18 cellular contexts compared by ENCODE assay signal in the genomic region with DNA sequence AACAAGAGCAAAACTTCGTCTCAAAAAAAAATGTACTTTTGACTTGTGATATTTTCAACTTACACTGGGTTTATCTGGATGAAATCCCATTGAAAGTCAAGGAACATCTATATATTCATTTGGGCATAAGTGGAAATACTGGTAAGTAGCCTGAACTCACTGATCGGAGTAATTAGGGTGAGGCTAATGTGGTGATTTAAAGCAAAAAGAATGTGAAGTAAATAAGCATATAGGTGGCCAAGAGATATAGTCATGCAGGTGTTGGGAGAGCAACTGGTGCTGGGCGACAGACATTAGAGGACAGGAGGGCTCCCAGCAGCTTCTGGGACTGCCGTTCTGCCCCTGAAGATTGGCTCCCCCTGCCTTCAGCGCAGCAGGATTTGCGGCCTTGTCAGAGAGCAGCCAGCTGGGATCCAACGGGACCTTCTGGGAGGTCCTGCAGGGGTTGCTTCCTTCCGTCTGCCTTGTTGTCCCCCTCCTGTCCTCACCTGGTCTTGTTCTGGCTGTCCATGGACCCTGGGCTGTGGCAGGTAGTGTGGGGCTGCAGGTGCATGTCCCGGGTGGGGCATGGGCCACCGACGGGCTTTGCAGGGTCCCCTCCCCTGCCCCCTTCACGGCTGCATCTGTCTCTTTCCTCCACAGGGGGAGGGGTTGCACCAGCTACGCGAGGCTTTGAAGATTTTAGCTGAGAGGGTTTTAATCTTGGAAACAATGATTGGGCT.
"Had no signal": no experiment of that assay in that cellular context is flagged by ENCODE, and none has a peak within 500 bp of the region (broad histone marks: within the 10 kb centered on the region; RNA-seq: fewer than 3 reads in every experiment).

No MANE protein-coding gene starts in this region.

- H3K4me3 ChIP-seq: colonic mucosa, esophagus squamous epithelium, pancreas, tibial artery, uterus had no signal

- H3K27ac Mint-ChIP-seq: activated naive CD8-positive, alpha-beta T cell; T-cell had no signal

- H3K9me3 Mint-ChIP-seq: activated T-cell treated with anti-CD3 and anti-CD28 coated beads, Interleukin-2, amount 50 U/mL, for 4 hours; T-cell had no signal

- H3K27me3 ChIP-seq: colonic mucosa, esophagus squamous epithelium, pancreas, tibial artery, uterus had no signal

- H3K27ac ChIP-seq: colonic mucosa, esophagus squamous epithelium, pancreas, tibial artery, uterus had no signal

- H3K36me3 Mint-ChIP-seq: activated naive CD8-positive, alpha-beta T cell; T-cell had no signal

- ATAC-seq: activated T-cell treated with anti-CD3 and anti-CD28 coated beads, Interleukin-2, amount 50 U/mL, for 4 hours; left ventricle myocardium superior; pancreas; T-cell had no signal

- DNase-seq: activated CD4-positive, alpha-beta T cell treated with anti-CD3 and anti-CD28 coated beads for 1 hour; activated CD4-positive, alpha-beta T cell treated with anti-CD3 and anti-CD28 coated beads, Interleukin-2, amount 50 U/mL, for 48 hours; activated gamma-delta T cell; activated T-cell treated with anti-CD3 and anti-CD28 coated beads, Interleukin-2, amount 50 U/mL, for 4 hours; amniotic stem cell; caudate nucleus; colonic mucosa; esophagus squamous epithelium; hippocampal formation; kidney; left ventricle myocardium superior; pancreas; stimulated activated CD4-positive, alpha-beta T cell treated with anti-CD3 and anti-CD28 coated beads, Interleukin-1b, Interleukin-23, amount 100 ng/mL, for 48 hours; T-cell; T-helper 9 cell; uterus had no signal

- H3K4me3 Mint-ChIP-seq: activated naive CD8-positive, alpha-beta T cell; activated T-cell treated with anti-CD3 and anti-CD28 coated beads, Interleukin-2, amount 50 U/mL, for 4 hours; T-cell had no signal

- H3K4me1 ChIP-seq: colonic mucosa, esophagus squamous epithelium, pancreas, tibial artery, uterus had no signal

- H3K9me3 ChIP-seq: colonic mucosa, esophagus squamous epithelium, pancreas, tibial artery, uterus had no signal

- H3K36me3 ChIP-seq: colonic mucosa, pancreas, uterus had no signal

- H3K27me3 Mint-ChIP-seq: activated naive CD8-positive, alpha-beta T cell had no signal

- FAIRE-seq: kidney, pancreas had no signal
